In the genomic region with DNA sequence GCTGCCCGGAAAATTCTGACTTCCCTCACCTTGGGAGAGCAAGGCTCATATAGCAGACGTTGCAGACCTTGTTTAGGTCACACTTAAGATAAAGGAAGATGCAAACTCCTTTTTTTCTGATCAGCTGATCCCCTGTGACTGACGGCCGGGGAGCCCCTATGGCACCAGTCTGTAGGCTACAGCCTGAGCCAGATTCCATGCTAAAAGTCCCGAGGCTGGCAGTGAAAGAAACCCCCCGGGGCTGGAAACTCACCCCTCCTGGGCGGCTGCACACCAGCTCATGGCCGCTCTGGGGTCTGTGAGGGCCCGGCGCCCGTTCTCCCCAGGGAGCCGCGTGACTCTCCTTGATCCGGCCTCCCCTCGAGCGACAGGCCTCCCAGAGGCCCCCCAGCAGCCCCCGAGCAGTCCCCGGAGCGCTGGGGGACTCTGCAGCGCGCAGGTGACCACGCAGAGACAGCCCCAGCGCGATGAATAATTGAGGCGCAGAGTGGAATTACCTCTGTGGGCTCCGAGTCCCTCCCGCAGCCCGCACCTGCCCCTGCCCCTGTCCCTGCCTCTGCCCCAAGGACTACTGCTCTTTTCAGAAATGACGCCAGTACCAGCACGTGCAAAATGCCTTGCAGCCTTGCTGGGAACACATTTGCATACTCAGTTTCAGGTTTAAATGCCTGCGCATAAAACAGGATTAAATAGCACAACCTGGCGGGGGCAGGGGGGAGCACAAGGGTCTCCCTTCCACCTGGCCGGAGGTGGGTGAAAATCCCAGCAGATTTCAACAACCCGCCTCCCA, we compare ENCODE assay signal across 8 cellular contexts.
A peak's percentile ranks its signal among the peaks of the same experiment; 100 is the strongest.
DNase-seq lines count a peak whose midpoint lies in the region; ATAC-seq and TF ChIP-seq lines count a peak whose summit lies in the region.

No MANE protein-coding gene starts in this region.

- H3K4me3 ChIP-seq in OCI-LY7 (ENCODE audit: low read depth, low read length, poor library complexity, severe bottlenecking) = peak overlapping the region; percentile 17
- H3K4me3 ChIP-seq in heart right ventricle = no peak overlapping the region

- BruUV-seq in OCI-LY7 (replicated peaks; lab: Mats Ljungman, UMichigan) = no TSS peak

- no peaks in the 10 kb centered on the region for H3K9me2 ChIP-seq in OCI-LY7 (ENCODE audit: insufficient read depth, low read length)

- DNase-seq in activated CD8-positive, alpha-beta T cell treated with anti-CD3 and anti-CD28 coated beads for 36 hours = peak; percentile 5
- DNase-seq in activated CD8-positive, alpha-beta T cell treated with anti-CD3 and anti-CD28 coated beads, Interleukin-2, amount 10 ng/mL, durations not matched to agents 7 days and 5 days = no peak
- peak; percentile 80 for DNase-seq in OCI-LY7 (ENCODE audit: low spot score)
- peak; percentile 41 for DNase-seq in renal cortical epithelial cell (ENCODE audit: low read depth)
- DNase-seq in heart right ventricle = no peak
- no peak for DNase-seq in SW480 (ENCODE audit: low spot score)
- no peak for DNase-seq in kidney tubule cell (ENCODE audit: low spot score)

- H3K4me1 ChIP-seq in OCI-LY7 (ENCODE audit: insufficient read depth, low read length, poor library complexity, severe bottlenecking) = peaks cover 20% of the 10 kb centered on the region
- H3K4me1 ChIP-seq in heart right ventricle = peaks cover 0 to 6% (median 0%) of the 10 kb centered on the region in 9 donors

- H3K27ac ChIP-seq in OCI-LY7 (ENCODE audit: low read depth, low read length, poor library complexity, severe bottlenecking) (no peak overlapping the region), heart right ventricle (no peak overlapping the region)

- no peak for TF ChIP-seq CTCF in activated CD8-positive, alpha-beta T cell treated with anti-CD3 and anti-CD28 coated beads for 36 hours (IDR thresholded peaks at IDR 0.05)
- TF ChIP-seq CTCF in OCI-LY7 (conservative IDR thresholded peaks at IDR 0.05; ENCODE audit: low read length) = peak; percentile 73
- no peak for TF ChIP-seq CTCF in heart right ventricle (IDR thresholded peaks at IDR 0.05)

- H3K9me3 ChIP-seq in OCI-LY7 (ENCODE audit: low read length) (no peaks in the 10 kb centered on the region), heart right ventricle (no peaks in the 10 kb centered on the region)

- H3K4me1 Mint-ChIP-seq in activated CD8-positive, alpha-beta T cell treated with anti-CD3 and anti-CD28 coated beads for 36 hours (ENCODE audit: low read depth) = no peaks in the 10 kb centered on the region
- no peaks in the 10 kb centered on the region for H3K4me1 Mint-ChIP-seq in activated CD8-positive, alpha-beta T cell treated with anti-CD3 and anti-CD28 coated beads, Interleukin-2, amount 10 ng/mL, durations not matched to agents 7 days and 5 days (ENCODE audit: low read depth)

- H3K4me3 Mint-ChIP-seq in activated CD8-positive, alpha-beta T cell treated with anti-CD3 and anti-CD28 coated beads for 36 hours = no peak overlapping the region
- no peak overlapping the region for H3K4me3 Mint-ChIP-seq in activated CD8-positive, alpha-beta T cell treated with anti-CD3 and anti-CD28 coated beads, Interleukin-2, amount 10 ng/mL, durations not matched to agents 7 days and 5 days

- no peak for ATAC-seq in activated CD8-positive, alpha-beta T cell treated with anti-CD3 and anti-CD28 coated beads for 36 hours
- no peak for ATAC-seq in activated CD8-positive, alpha-beta T cell treated with anti-CD3 and anti-CD28 coated beads, Interleukin-2, amount 10 ng/mL, durations not matched to agents 7 days and 5 days
- ATAC-seq in HG02642 (IDR thresholded peaks at IDR 0.05; ENCODE audit: poor library complexity, unreplicated experiment) (peak; percentile 67), heart right ventricle (no peak)

- WGBS in heart right ventricle, 2 donors = 12 to 17% methylated on average over 33 to 34 of the region's 34 CpGs

- H4K20me1 ChIP-seq in OCI-LY7 (ENCODE audit: insufficient read depth, low read length) = no peaks in the 10 kb centered on the region

- H2AFZ ChIP-seq in OCI-LY7 (ENCODE audit: low read length) = peak overlapping the region; percentile 79

- intact Hi-C loops in activated CD8-positive, alpha-beta T cell treated with anti-CD3 and anti-CD28 coated beads for 36 hours (cut with micrococcal nuclease) = no loop called here
- intact Hi-C loops in OCI-LY7 (cut with micrococcal nuclease; ENCODE audit: unreplicated experiment) (loop anchor here (1.0 kb wide), 1 partner anchor 38 kb away; no protein-coding TSS in a partner anchor), heart right ventricle (cut with DNase I) (no loop called here)

- no peaks in the 10 kb centered on the region for H3K36me3 Mint-ChIP-seq in activated CD8-positive, alpha-beta T cell treated with anti-CD3 and anti-CD28 coated beads for 36 hours (ENCODE audit: low read depth)
- H3K36me3 Mint-ChIP-seq in activated CD8-positive, alpha-beta T cell treated with anti-CD3 and anti-CD28 coated beads, Interleukin-2, amount 10 ng/mL, durations not matched to agents 7 days and 5 days (ENCODE audit: low read depth) = no peaks in the 10 kb centered on the region

- peaks cover 0 to 52% (median 38%) of the 10 kb centered on the region in 7 donors for H3K27me3 ChIP-seq in heart right ventricle

- H3K36me3 ChIP-seq in OCI-LY7 (ENCODE audit: insufficient read depth, low read length) (no peaks in the 10 kb centered on the region), heart right ventricle (no peaks in the 10 kb centered on the region)

- H3K27me3 Mint-ChIP-seq in activated CD8-positive, alpha-beta T cell treated with anti-CD3 and anti-CD28 coated beads for 36 hours = peaks cover 9% of the 10 kb centered on the region
- peaks cover 13% of the 10 kb centered on the region for H3K27me3 Mint-ChIP-seq in activated CD8-positive, alpha-beta T cell treated with anti-CD3 and anti-CD28 coated beads, Interleukin-2, amount 10 ng/mL, durations not matched to agents 7 days and 5 days (ENCODE audit: low read depth)

- H3K79me2 ChIP-seq in OCI-LY7 (ENCODE audit: insufficient read depth, low read depth, low read length) = no peaks in the 10 kb centered on the region

- POLR2A ChIA-PET in activated CD8-positive, alpha-beta T cell treated with anti-CD3 and anti-CD28 coated beads for 36 hours (lab: Charles Lee) = no interaction called here
- POLR2A ChIA-PET in activated CD8-positive, alpha-beta T cell treated with anti-CD3 and anti-CD28 coated beads, Interleukin-2, amount 10 ng/mL, durations not matched to agents 7 days and 5 days (lab: Charles Lee) = no interaction called here
- POLR2A ChIA-PET in OCI-LY7 (lab: Charles Lee) = no interaction called here

- H3K4me2 ChIP-seq in OCI-LY7 (ENCODE audit: low read length) = peak overlapping the region; percentile 56

- H3K9me3 Mint-ChIP-seq in activated CD8-positive, alpha-beta T cell treated with anti-CD3 and anti-CD28 coated beads for 36 hours = no peaks in the 10 kb centered on the region
- no peaks in the 10 kb centered on the region for H3K9me3 Mint-ChIP-seq in activated CD8-positive, alpha-beta T cell treated with anti-CD3 and anti-CD28 coated beads, Interleukin-2, amount 10 ng/mL, durations not matched to agents 7 days and 5 days (ENCODE audit: insufficient read depth)

- H3K27ac Mint-ChIP-seq in activated CD8-positive, alpha-beta T cell treated with anti-CD3 and anti-CD28 coated beads for 36 hours = no peak overlapping the region
- H3K27ac Mint-ChIP-seq in activated CD8-positive, alpha-beta T cell treated with anti-CD3 and anti-CD28 coated beads, Interleukin-2, amount 10 ng/mL, durations not matched to agents 7 days and 5 days = no peak overlapping the region

- CTCF ChIA-PET in activated CD8-positive, alpha-beta T cell treated with anti-CD3 and anti-CD28 coated beads for 36 hours (lab: Charles Lee) = no interaction called here
- CTCF ChIA-PET in activated CD8-positive, alpha-beta T cell treated with anti-CD3 and anti-CD28 coated beads, Interleukin-2, amount 10 ng/mL, durations not matched to agents 7 days and 5 days (lab: Charles Lee) = no interaction called here
- CTCF ChIA-PET in OCI-LY7 (lab: Charles Lee; ENCODE audit: unreplicated experiment) = no interaction called here

Comparison
In these comparisons a context has a peak if more than half of its experiments do, and no peak if none do; other contexts are left out.
1. DNase-seq: peak in activated CD8-positive, alpha-beta T cell treated with anti-CD3 and anti-CD28 coated beads for 36 hours (single experiment), OCI-LY7 (single experiment) and renal cortical epithelial cell (single experiment); none in activated CD8-positive, alpha-beta T cell treated with anti-CD3 and anti-CD28 coated beads, Interleukin-2, amount 10 ng/mL, durations not matched to agents 7 days and 5 days (single experiment), heart right ventricle (0 of 2), SW480 (single experiment) and kidney tubule cell (single experiment).